Comparison of ENCODE assay signal across 8 cellular contexts in the genomic region with DNA sequence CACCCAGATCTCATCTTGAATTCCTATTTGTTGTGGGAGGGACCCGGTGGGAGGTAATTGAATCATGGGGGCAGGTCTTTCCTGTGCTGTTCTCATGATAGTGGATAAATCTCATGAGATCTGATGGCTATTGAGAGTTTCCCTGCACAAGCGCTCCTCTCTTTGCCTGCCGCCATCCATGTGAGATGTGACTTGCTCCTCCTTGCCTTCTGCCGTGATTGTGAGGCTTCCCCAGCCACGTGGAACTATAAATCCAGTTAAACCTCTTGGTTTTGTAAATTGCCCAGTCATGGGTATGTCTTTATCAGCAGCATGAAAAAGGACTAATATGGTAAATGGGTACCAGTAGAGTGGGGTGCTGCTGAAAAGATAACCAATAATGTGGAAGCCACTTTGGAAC. TPM values are rescaled to one million over a fixed set of nuclear protein-coding genes. Genes with fewer than 3 reads are reported as not detected.
DNase-seq lines count a peak whose midpoint lies in the region; ATAC-seq, FAIRE-seq and TF ChIP-seq lines count a peak whose summit lies in the region.
"Not testable (repeated sequence)": the region's sequence is repeated elsewhere in the genome, so short reads cannot be mapped to it uniquely, and the experiment has no call there.

No MANE protein-coding gene starts in this region.

- not testable (repeated sequence) for H3K27ac ChIP-seq in K562 (ENCODE audit: extremely low read depth, low read depth, low read length); naive thymus-derived CD4-positive, alpha-beta T cell (ENCODE audit: low read depth, low read length)
- H3K27ac ChIP-seq in neutrophil (peak overlapping the region; percentile 71), gastrocnemius medialis (peak overlapping the region; percentile 10 to 57 (median 30))

- H3K79me2 ChIP-seq in K562 (ENCODE audit: control insufficient read depth, insufficient read depth, low read length) = peaks cover 88% of the 10 kb centered on the region

- not testable (repeated sequence) for H3K9ac ChIP-seq in K562 (ENCODE audit: insufficient read depth in 1 of 2, low read depth in 2 of 2, low read length in 2 of 2)

- not testable (repeated sequence) for H2AFZ ChIP-seq in K562 (ENCODE audit: low read depth, low read length)

- intact Hi-C loops in CD14-positive monocyte (cut with micrococcal nuclease); activated naive CD4-positive, alpha-beta T cell treated with anti-CD3 and anti-CD28 coated beads for 36 hours (cut with micrococcal nuclease); K562 (cut with micrococcal nuclease); naive thymus-derived CD4-positive, alpha-beta T cell (cut with micrococcal nuclease); gastrocnemius medialis (cut with DNase I; ENCODE audit: low total_unique reads): not testable (repeated sequence)

- ATAC-seq in T-helper 17 cell; K562; effector memory CD8-positive, alpha-beta T cell (replicated peaks); naive thymus-derived CD4-positive, alpha-beta T cell; gastrocnemius medialis: not testable (repeated sequence)

- not testable (repeated sequence) for H3K4me2 ChIP-seq in K562 (ENCODE audit: insufficient read depth, low read length)

- BruUV-seq in K562 (replicated peaks; lab: Mats Ljungman, UMichigan) = not testable (repeated sequence)

- not testable (repeated sequence) for H3K27me3 Mint-ChIP-seq in CD14-positive monocyte (ENCODE audit: low read depth in 3 of 3); T-helper 17 cell; activated naive CD4-positive, alpha-beta T cell treated with anti-CD3 and anti-CD28 coated beads for 36 hours (ENCODE audit: low read depth); effector memory CD8-positive, alpha-beta T cell; naive thymus-derived CD4-positive, alpha-beta T cell

- H3K27ac Mint-ChIP-seq in CD14-positive monocyte = peak overlapping the region in 5 of 7 donors; percentile 8 to 74 (median 33)
- not testable (repeated sequence) for H3K27ac Mint-ChIP-seq in T-helper 17 cell
- H3K27ac Mint-ChIP-seq in activated naive CD4-positive, alpha-beta T cell treated with anti-CD3 and anti-CD28 coated beads for 36 hours = peak overlapping the region; percentile 57
- H3K27ac Mint-ChIP-seq in effector memory CD8-positive, alpha-beta T cell = peak overlapping the region; percentile 14 to 17
- H3K27ac Mint-ChIP-seq in naive thymus-derived CD4-positive, alpha-beta T cell = peak overlapping the region in 5 of 9 donors; percentile 11 to 63 (median 46)

- not testable (repeated sequence) for H3K4me1 ChIP-seq in K562 (replicated peaks in 1 of 2; ENCODE audit: control insufficient read depth in 2 of 2, insufficient read depth in 2 of 2, low read length in 2 of 2)
- H3K4me1 ChIP-seq in naive thymus-derived CD4-positive, alpha-beta T cell (ENCODE audit: control insufficient read depth in 2 of 2, insufficient read depth in 2 of 2, low read length in 2 of 2) = peaks cover 22 to 24% of the 10 kb centered on the region in 2 donors
- H3K4me1 ChIP-seq in neutrophil (ENCODE audit: control insufficient read depth in 1 of 2, insufficient read depth in 1 of 2, low read depth in 1 of 2, low read length in 1 of 2) = peaks cover 36 to 66% of the 10 kb centered on the region in 2 experiments
- H3K4me1 ChIP-seq in gastrocnemius medialis = peaks cover 82 to 84% of the 10 kb centered on the region in 2 donors

- H4K20me1 ChIP-seq in K562 (replicated peaks; ENCODE audit: control insufficient read depth, insufficient read depth, low read length) = not testable (repeated sequence)

- not testable (repeated sequence) for FAIRE-seq in K562 (lab: Jason Lieb, UNC)

- not testable (repeated sequence) for H3K9me3 ChIP-seq in T-helper 17 cell (ENCODE audit: control insufficient read depth, low read length, poor library complexity, severe bottlenecking); K562 (replicated peaks; ENCODE audit: control insufficient read depth, insufficient read depth, low read depth, low read length); naive thymus-derived CD4-positive, alpha-beta T cell (ENCODE audit: control insufficient read depth in 2 of 3, low read length in 3 of 3); neutrophil; gastrocnemius medialis

- 54% methylated on average over 5 of the region's 5 CpGs for WGBS in K562 (ENCODE audit: insufficient coverage, low coverage, missing lambda C conversion rate)

- H3K9me1 ChIP-seq in K562 (ENCODE audit: control insufficient read depth, insufficient read depth, low read length) = not testable (repeated sequence)

- H3K4me1 Mint-ChIP-seq in CD14-positive monocyte (peaks cover 55% of the 10 kb centered on the region), T-helper 17 cell (peaks cover 42% of the 10 kb centered on the region)
- H3K4me1 Mint-ChIP-seq in activated naive CD4-positive, alpha-beta T cell treated with anti-CD3 and anti-CD28 coated beads for 36 hours (ENCODE audit: low read depth) = peaks cover 60% of the 10 kb centered on the region
- H3K4me1 Mint-ChIP-seq in effector memory CD8-positive, alpha-beta T cell (ENCODE audit: low read depth in 2 of 2) = peaks cover 51 to 64% of the 10 kb centered on the region in 2 donors
- H3K4me1 Mint-ChIP-seq in naive thymus-derived CD4-positive, alpha-beta T cell = peaks cover 43 to 80% (median 73%) of the 10 kb centered on the region in 7 donors

- in situ Hi-C loops in K562 (cut with MboI); gastrocnemius medialis (cut with MboI; ENCODE audit: low sequenced_read_pairs in 4 of 4): not testable (repeated sequence)

- TF ChIP-seq EP300 in K562 (IDR thresholded peaks at IDR 0.05; ENCODE audit: low read length) = not testable (repeated sequence)

- not testable (repeated sequence) for TF ChIP-seq POLR2A in K562 (conservative IDR thresholded peaks at IDR 0.05); gastrocnemius medialis (IDR thresholded peaks at IDR 0.05)

- not testable (repeated sequence) for TF ChIP-seq RAD21 in K562 (CRISPR knock-in tag; conservative IDR thresholded peaks at IDR 0.05 in 1 of 2, IDR thresholded peaks at IDR 0.05 in 1 of 2)

- H3K36me3 ChIP-seq in K562 (ENCODE audit: control insufficient read depth, insufficient read depth, low read length) = peaks cover 11% of the 10 kb centered on the region; the same call in 2 of the 3 replicates
- H3K36me3 ChIP-seq in naive thymus-derived CD4-positive, alpha-beta T cell (ENCODE audit: control insufficient read depth in 2 of 3, insufficient read depth in 3 of 3, low read length in 3 of 3); neutrophil; gastrocnemius medialis: not testable (repeated sequence)

- DNase-seq in CD14-positive monocyte (ENCODE audit: low spot score); T-helper 17 cell; activated naive CD4-positive, alpha-beta T cell treated with anti-CD3 and anti-CD28 coated beads for 36 hours; K562 (ENCODE audit: extremely low read depth in 1 of 4, low spot score in 3 of 4); effector memory CD8-positive, alpha-beta T cell; naive thymus-derived CD4-positive, alpha-beta T cell; gastrocnemius medialis: not testable (repeated sequence)

- CTCF ChIA-PET in activated naive CD4-positive, alpha-beta T cell treated with anti-CD3 and anti-CD28 coated beads for 36 hours (lab: Charles Lee) = interaction anchor here (0.7 kb wide), 1 partner anchor 15 kb away, joined by 3 read pairs; no protein-coding TSS in a partner anchor
- CTCF ChIA-PET in K562 (lab: Yijun Ruan, JAX; ENCODE audit: low intra/inter-chr PET ratio) = not testable (repeated sequence)
- CTCF ChIA-PET in naive thymus-derived CD4-positive, alpha-beta T cell (lab: Charles Lee) = interaction anchor here (1.0 kb wide), 1 partner anchor 69 kb away, joined by 4 read pairs; no protein-coding TSS in a partner anchor

- not testable (repeated sequence) for TF ChIP-seq CTCF in CD14-positive monocyte (IDR thresholded peaks at IDR 0.05); K562 (IDR thresholded peaks at IDR 0.05 in 2 of 3, conservative IDR thresholded peaks at IDR 0.05 in 1 of 3; ENCODE audit: insufficient read depth in 2 of 3, low read depth in 1 of 3, low read length in 3 of 3); neutrophil (IDR thresholded peaks at IDR 0.05); gastrocnemius medialis (IDR thresholded peaks at IDR 0.05 in 4 of 5, conservative IDR thresholded peaks at IDR 0.05 in 1 of 5)

- H3K9me3 Mint-ChIP-seq in CD14-positive monocyte; activated naive CD4-positive, alpha-beta T cell treated with anti-CD3 and anti-CD28 coated beads for 36 hours; effector memory CD8-positive, alpha-beta T cell; naive thymus-derived CD4-positive, alpha-beta T cell: not testable (repeated sequence)

- H3K4me3 Mint-ChIP-seq in CD14-positive monocyte; activated naive CD4-positive, alpha-beta T cell treated with anti-CD3 and anti-CD28 coated beads for 36 hours: not testable (repeated sequence)
- H3K4me3 Mint-ChIP-seq in T-helper 17 cell = peak overlapping the region; percentile 58
- peak overlapping the region; percentile 12 to 22 for H3K4me3 Mint-ChIP-seq in effector memory CD8-positive, alpha-beta T cell
- H3K4me3 Mint-ChIP-seq in naive thymus-derived CD4-positive, alpha-beta T cell = peak overlapping the region in 2 of 10 donors; percentile 52 to 58

- not testable (repeated sequence) for H3K4me3 ChIP-seq in K562; naive thymus-derived CD4-positive, alpha-beta T cell (ENCODE audit: low read length); neutrophil (ENCODE audit: low read depth in 1 of 2, low read length in 1 of 2); gastrocnemius medialis

- not testable (repeated sequence) for H3K27me3 ChIP-seq in K562 (ENCODE audit: control insufficient read depth in 2 of 2, insufficient read depth in 2 of 2, low read length in 2 of 2); naive thymus-derived CD4-positive, alpha-beta T cell (ENCODE audit: control insufficient read depth in 2 of 2, insufficient read depth in 2 of 2, low read length in 2 of 2); neutrophil; gastrocnemius medialis

- POLR2A ChIA-PET in K562 (lab: Yijun Ruan, JAX) = interaction anchor here (0.8 kb wide), 1 partner anchor 158 kb away, joined by 4 read pairs; no protein-coding TSS in a partner anchor
- POLR2A ChIA-PET in naive thymus-derived CD4-positive, alpha-beta T cell (lab: Charles Lee) = interaction anchor here (0.7 kb wide), 1 partner anchor 31 kb away, joined by 3 read pairs; no protein-coding TSS in a partner anchor

- peaks cover 9 to 28% of the 10 kb centered on the region in 2 donors for H3K36me3 Mint-ChIP-seq in CD14-positive monocyte
- not testable (repeated sequence) for H3K36me3 Mint-ChIP-seq in T-helper 17 cell (ENCODE audit: low read depth)
- H3K36me3 Mint-ChIP-seq in activated naive CD4-positive, alpha-beta T cell treated with anti-CD3 and anti-CD28 coated beads for 36 hours (ENCODE audit: low read depth) = peaks cover 33% of the 10 kb centered on the region
- peaks cover 43% of the 10 kb centered on the region for H3K36me3 Mint-ChIP-seq in effector memory CD8-positive, alpha-beta T cell (ENCODE audit: insufficient read depth)
- peaks cover 0 to 51% (median 28%) of the 10 kb centered on the region in 5 donors for H3K36me3 Mint-ChIP-seq in naive thymus-derived CD4-positive, alpha-beta T cell

RNA-seq across cellular contexts. Expression of a gene that starts 23.6 kb away (rescaled TPM):
- polyA plus RNA-seq in CD14-positive monocyte (100 to 1,000 TPM; 223 to 261 TPM), K562 (2011; rRNA removed) (151 and 204 TPM in 2 replicates), K562 (2014; fragmentation: Illumina TruSeq; extraction: Trizol) (169 and 200 TPM in 2 replicates), K562 (2014; fragmentation: Nextera tagmentation; extraction: Ambion mirVana) (10 to 100 TPM; 30.9 to 36.1 TPM), K562 (2014; rRNA removed) (131 and 138 TPM in 2 replicates)
- total RNA-seq in T-helper 17 cell (100 to 1,000 TPM; 145 to 166 TPM), K562 (2014; rRNA removed) (35.7 and 46.8 TPM in 2 replicates), K562 (2014; rRNA removed; fragmentation: Illumina TruSeq; extraction: Trizol) (58.7 and 61.4 TPM in 2 replicates), K562 (2015; rRNA removed; fragmentation: Illumina TruSeq; extraction: Trizol) (72.8 and 74.4 TPM in 2 replicates), K562 (2021) (131 and 140 TPM in 2 replicates), gastrocnemius medialis (100 to 1,000 TPM; 102 to 190 (median 149) TPM)
- total RNA-seq in activated naive CD4-positive, alpha-beta T cell treated with anti-CD3 and anti-CD28 coated beads for 36 hours = 100 to 1,000 TPM; 222 to 228 TPM
- 37.7 and 69.3 TPM in 2 replicates for total RNA-seq in K562 (2011; cell fraction: chromatin; rRNA removed; ENCODE audit: low replicate concordance)
- total RNA-seq in K562 (2011; cell fraction: nucleolus; rRNA removed) = 15.8 and 20.3 TPM in 2 replicates
- 35.5 and 61.5 TPM in 2 replicates for total RNA-seq in K562 (2011; cell fraction: nucleoplasm; rRNA removed)
- 130 and 165 TPM in 2 replicates for polyA plus RNA-seq in K562 (2011; cell fraction: cytosol; rRNA removed)
- 24.8 and 31.5 TPM in 2 replicates for polyA plus RNA-seq in K562 (2011; cell fraction: nucleus; rRNA removed)
- polyA plus RNA-seq in K562 (2012) = 140 and 180 TPM in 2 replicates
- 94.5 and 123 TPM in 2 replicates for polyA minus RNA-seq in K562 (2011; rRNA and poly(A)+ RNA removed)
- 78.5 and 84.5 TPM in 2 replicates for polyA minus RNA-seq in K562 (2011; cell fraction: cytosol; rRNA and poly(A)+ RNA removed)
- polyA minus RNA-seq in K562 (2011; cell fraction: nucleus; rRNA and poly(A)+ RNA removed) = 9.7 and 13.7 TPM in 2 replicates
- 100 to 1,000 TPM; 124 to 249 (median 172) TPM for total RNA-seq in naive thymus-derived CD4-positive, alpha-beta T cell
- polyA plus RNA-seq in naive thymus-derived CD4-positive, alpha-beta T cell = 100 to 1,000 TPM; 176 to 190 TPM
